ENCODE assay signal across 8 cellular contexts in the genomic region with DNA sequence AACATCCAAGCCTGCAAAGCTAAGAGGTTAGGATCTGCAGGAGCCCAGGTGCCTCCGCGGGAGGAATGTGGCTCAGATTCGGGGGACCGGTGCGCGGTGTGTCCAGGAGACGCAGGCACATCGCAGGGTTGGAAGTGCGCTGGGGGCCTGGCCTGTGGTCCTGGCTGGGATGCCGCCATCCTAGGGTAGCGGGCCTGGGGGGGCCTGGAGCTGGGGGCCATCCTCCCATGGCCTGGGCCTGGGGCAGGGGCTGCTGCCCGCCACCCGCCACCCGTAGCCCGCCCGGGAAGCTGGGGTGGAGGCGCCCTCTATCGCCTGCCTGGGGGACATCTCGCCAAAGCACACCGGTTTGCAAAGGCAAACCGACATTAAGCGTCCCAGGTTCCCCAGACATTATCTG.
DNase-seq lines count a peak whose midpoint lies in the region; ATAC-seq and TF ChIP-seq lines count a peak whose summit lies in the region.

No MANE protein-coding gene starts in this region.

- intact Hi-C loops in prostate gland (cut with DNase I), result loop anchor here (5.0 to 10.0 kb wide), 4 partner anchors 131 to 407 kb away; partner anchors contain the start of gene PRDM16

- no peaks in the 10 kb centered on the region for H3K9me3 ChIP-seq in OCI-LY3 (ENCODE audit: insufficient read depth, low read length)
- H3K9me3 ChIP-seq in prostate gland, result no peaks in the 10 kb centered on the region

- no peak overlapping the region for H3K9ac ChIP-seq in OCI-LY3 (ENCODE audit: low read length)

- TF ChIP-seq CTCF in GM10248 (IDR thresholded peaks at IDR 0.05; ENCODE audit: control extremely low read depth, extremely low read depth, low read depth, missing control alignments), result peak; percentile 24
- TF ChIP-seq CTCF in OCI-LY3 (IDR thresholded peaks at IDR 0.05; ENCODE audit: low read depth, low read length), result 0 out of 2 replicates have a peak, but pooled peaks have one; percentile 4
- TF ChIP-seq CTCF in fibroblast of villous mesenchyme (IDR thresholded peaks at IDR 0.05; ENCODE audit: insufficient read depth, low read depth, low read length), result peak; percentile 35
- peak; percentile 45 to 81 (median 64) for TF ChIP-seq CTCF in prostate gland (IDR thresholded peaks at IDR 0.05)

- no peak overlapping the region for H3K4me2 ChIP-seq in OCI-LY3 (ENCODE audit: low read length)

- H3K4me1 ChIP-seq in OCI-LY3 (ENCODE audit: low read length) (no peaks in the 10 kb centered on the region), prostate gland (replicated peaks) (no peaks in the 10 kb centered on the region)

- 15% methylated on average over 22 of the region's 22 CpGs for WGBS in prostate gland

- no peaks in the 10 kb centered on the region for H3K36me3 ChIP-seq in OCI-LY3 (replicated peaks; ENCODE audit: low read depth, low read length)
- H3K36me3 ChIP-seq in prostate gland, result no peaks in the 10 kb centered on the region

- no peak for TF ChIP-seq POLR2A in prostate gland (IDR thresholded peaks at IDR 0.05)
- TF ChIP-seq POLR2A in GM18505 (IDR thresholded peaks at IDR 0.05; ENCODE audit: borderline replicate concordance, extremely low read depth, insufficient read depth, insufficient read length), result no peak

- no peaks in the 10 kb centered on the region for H3K27me3 ChIP-seq in OCI-LY3 (ENCODE audit: low read depth, low read length)
- H3K27me3 ChIP-seq in prostate gland (replicated peaks; ENCODE audit: insufficient read depth), result peaks cover 16% of the 10 kb centered on the region

- POLR2A ChIA-PET in GM10248 (lab: Yijun Ruan, JAX), result no interaction called here

- ATAC-seq in HG02798 (IDR thresholded peaks at IDR 0.05; ENCODE audit: poor library complexity, unreplicated experiment) (no peak), HG03097 (IDR thresholded peaks at IDR 0.05; ENCODE audit: low FRiP score, unreplicated experiment) (no peak), GM18505 (IDR thresholded peaks at IDR 0.05; ENCODE audit: unreplicated experiment) (no peak), HG02623 (IDR thresholded peaks at IDR 0.05; ENCODE audit: unreplicated experiment) (no peak)

- H3K79me2 ChIP-seq in OCI-LY3 (ENCODE audit: low read length), result no peaks in the 10 kb centered on the region

- H4K20me1 ChIP-seq in OCI-LY3 (ENCODE audit: insufficient read depth, low read length), result no peaks in the 10 kb centered on the region

- no peak overlapping the region for H3K4me3 ChIP-seq in OCI-LY3 (ENCODE audit: low read length)
- no peak overlapping the region for H3K4me3 ChIP-seq in fibroblast of villous mesenchyme (ENCODE audit: low read depth, low read length)
- no peak overlapping the region for H3K4me3 ChIP-seq in prostate gland

- CTCF ChIA-PET in GM10248 (lab: Yijun Ruan, JAX), result no interaction called here

- DNase-seq in GM10248 (ENCODE audit: extremely low spot score) (no peak), fibroblast of villous mesenchyme (ENCODE audit: low read depth) (no peak), prostate gland (ENCODE audit: low spot score) (peak; percentile 23)

- no peak overlapping the region for H2AFZ ChIP-seq in OCI-LY3 (ENCODE audit: low read depth, low read length)

- no peak overlapping the region for H3K27ac ChIP-seq in OCI-LY3 (ENCODE audit: low read length)
- no peak overlapping the region for H3K27ac ChIP-seq in prostate gland

Comparison
In these comparisons a context has a peak if more than half of its experiments do, and no peak if none do; other contexts are left out.
1. CTCF ChIP-seq: peak in every context shown above with its lines; median percentile 64 in prostate gland; 35 in fibroblast of villous mesenchyme; 24 in GM10248; 4 in OCI-LY3.